ENCODE assay signal across 8 cellular contexts in genomic region chr17:50397111-50397918, GRCh38. TPM values are rescaled to one million over a fixed set of nuclear protein-coding genes. Genes with fewer than 3 reads are reported as not detected.
DNase-seq lines count a peak whose midpoint lies in the region; ATAC-seq and TF ChIP-seq lines count a peak whose summit lies in the region.

Gene LRRC59 (minus strand): TSS chr17:50397523. CDS start chr17:50397317, 206 bp downstream.

- H3K27ac ChIP-seq in CD4-positive, alpha-beta T cell (ENCODE audit: low read depth, low read length), result peak within 1 kb of the TSS; percentile 60
- peak within 1 kb of the TSS; percentile 88 for H3K27ac ChIP-seq in lower lobe of right lung

- peaks cover 29% of the 10 kb centered on the region for H3K36me3 ChIP-seq in lower lobe of right lung

- peak within 1 kb of the TSS; percentile 81 for H3K4me3 ChIP-seq in lower lobe of right lung

- no peaks in the 10 kb centered on the region for H3K9me3 Mint-ChIP-seq in CD4-positive, alpha-beta T cell
- H3K9me3 Mint-ChIP-seq in activated CD8-positive, alpha-beta T cell treated with anti-CD3 and anti-CD28 coated beads for 36 hours, result peaks cover 3% of the 10 kb centered on the region

- peaks cover 45% of the 10 kb centered on the region for H3K4me1 Mint-ChIP-seq in CD4-positive, alpha-beta T cell (ENCODE audit: low read depth)
- H3K4me1 Mint-ChIP-seq in activated CD8-positive, alpha-beta T cell treated with anti-CD3 and anti-CD28 coated beads for 36 hours (ENCODE audit: low read depth), result peaks cover 30% of the 10 kb centered on the region

- CTCF ChIA-PET in CD4-positive, alpha-beta T cell (lab: Charles Lee), result interaction anchor here (0.6 to 3.1 kb wide), 37 partner anchors 8 to 1205 kb away, joined by 3 to 22 read pairs (median 4); partner anchors contain the start of genes CHAD, COL1A1, LUC7L3 and NME1
- CTCF ChIA-PET in activated CD8-positive, alpha-beta T cell treated with anti-CD3 and anti-CD28 coated beads for 36 hours (lab: Charles Lee), result interaction anchor here (0.6 to 5.2 kb wide), 46 partner anchors 9 to 767 kb away, joined by 3 to 74 read pairs (median 5); partner anchors contain the start of genes ACSF2, ANKRD40, COL1A1 and EME1

- peak within 1 kb of the TSS; percentile 83 for H3K27ac Mint-ChIP-seq in CD4-positive, alpha-beta T cell
- peak within 1 kb of the TSS; percentile 90 for H3K27ac Mint-ChIP-seq in activated CD8-positive, alpha-beta T cell treated with anti-CD3 and anti-CD28 coated beads for 36 hours

- peaks cover 43% of the 10 kb centered on the region for H3K36me3 Mint-ChIP-seq in CD4-positive, alpha-beta T cell (ENCODE audit: low read depth)
- H3K36me3 Mint-ChIP-seq in activated CD8-positive, alpha-beta T cell treated with anti-CD3 and anti-CD28 coated beads for 36 hours (ENCODE audit: low read depth), result peaks cover 38% of the 10 kb centered on the region

- no peaks in the 10 kb centered on the region for H3K9me3 ChIP-seq in CD4-positive, alpha-beta T cell (ENCODE audit: control insufficient read depth, low read length)
- H3K9me3 ChIP-seq in lower lobe of right lung, result no peaks in the 10 kb centered on the region

- peak; percentile 87 to 96 (median 91) for DNase-seq in CD4-positive, alpha-beta T cell
- DNase-seq in NCI-H82 (lab: John Stamatoyannopoulos, UW) (peak; percentile 89), ecto neural progenitor cell (ENCODE audit: low spot score) (peak; percentile 98), lower lobe of right lung (peak; percentile 94)
- peak; percentile 93 for DNase-seq in activated CD8-positive, alpha-beta T cell treated with anti-CD3 and anti-CD28 coated beads for 36 hours
- peak; percentile 76 to 93 (median 91) for DNase-seq in stimulated activated CD4-positive, alpha-beta T cell treated with anti-CD3 and anti-CD28 coated beads, TNF-alpha, amount 100 ng/mL, for 1 hour (ENCODE audit: low read depth in 3 of 3, low spot score in 1 of 3)

- no peaks in the 10 kb centered on the region for H3K27me3 ChIP-seq in CD4-positive, alpha-beta T cell (ENCODE audit: control insufficient read depth, insufficient read depth, low read length)
- no peaks in the 10 kb centered on the region for H3K27me3 ChIP-seq in lower lobe of right lung (ENCODE audit: low read depth)

- intact Hi-C loops in CD4-positive, alpha-beta T cell (cut with DNase I, micrococcal nuclease), result loop anchor here (1.0 to 5.0 kb wide), 4 partner anchors 24 to 51 kb away; partner anchors contain the start of genes EME1 (in 1 of the 2), MRPL27 (in 1 of the 2) and XYLT2 (in 1 of the 2)
- intact Hi-C loops in activated CD8-positive, alpha-beta T cell treated with anti-CD3 and anti-CD28 coated beads for 36 hours (cut with micrococcal nuclease), result no loop called here
- intact Hi-C loops in lower lobe of right lung (cut with DNase I), result no loop called here

- peak; percentile 99 for TF ChIP-seq CTCF in CD4-positive, alpha-beta T cell (IDR thresholded peaks at IDR 0.05)
- peak; percentile 97 for TF ChIP-seq CTCF in activated CD8-positive, alpha-beta T cell treated with anti-CD3 and anti-CD28 coated beads for 36 hours (IDR thresholded peaks at IDR 0.05)
- TF ChIP-seq CTCF in lower lobe of right lung (IDR thresholded peaks at IDR 0.05), result peak; percentile 98

- ATAC-seq in CD4-positive, alpha-beta T cell (ENCODE audit: poor library complexity), result peak; percentile 99
- ATAC-seq in GM19372 (IDR thresholded peaks at IDR 0.05; ENCODE audit: low read depth, unreplicated experiment) (peak; percentile 96), HG03521 (IDR thresholded peaks at IDR 0.05; ENCODE audit: unreplicated experiment) (peak; percentile 97), lower lobe of right lung (peak; percentile 98 to 100)
- ATAC-seq in activated CD8-positive, alpha-beta T cell treated with anti-CD3 and anti-CD28 coated beads for 36 hours, result peak; percentile 100

- POLR2A ChIA-PET in CD4-positive, alpha-beta T cell (lab: Charles Lee), result interaction anchor here (0.7 to 4.6 kb wide), 21 partner anchors 8 to 609 kb away, joined by 3 to 52 read pairs (median 4); partner anchors contain the start of genes ACSF2, EME1, KAT7 and LUC7L3
- POLR2A ChIA-PET in activated CD8-positive, alpha-beta T cell treated with anti-CD3 and anti-CD28 coated beads for 36 hours (lab: Charles Lee), result interaction anchor here (0.6 to 3.2 kb wide), 21 partner anchors 9 to 82 kb away, joined by 3 to 22 read pairs (median 6); partner anchors contain the start of genes ACSF2, EME1, MRPL27 and RSAD1

- H3K4me3 Mint-ChIP-seq in CD4-positive, alpha-beta T cell, result peak within 1 kb of the TSS; percentile 99
- peak within 1 kb of the TSS; percentile 89 for H3K4me3 Mint-ChIP-seq in activated CD8-positive, alpha-beta T cell treated with anti-CD3 and anti-CD28 coated beads for 36 hours

- no peaks in the 10 kb centered on the region for H3K27me3 Mint-ChIP-seq in CD4-positive, alpha-beta T cell
- no peaks in the 10 kb centered on the region for H3K27me3 Mint-ChIP-seq in activated CD8-positive, alpha-beta T cell treated with anti-CD3 and anti-CD28 coated beads for 36 hours

- H3K4me1 ChIP-seq in lower lobe of right lung, result peaks cover 25% of the 10 kb centered on the region

RNA-seq across cellular contexts. Expression of gene LRRC59, which starts in this region (rescaled TPM):
- total RNA-seq in CD4-positive, alpha-beta T cell, result 10 to 100 TPM; 45.1 to 51.5 TPM
- total RNA-seq in activated CD8-positive, alpha-beta T cell treated with anti-CD3 and anti-CD28 coated beads for 36 hours, result 10 to 100 TPM; 70.6 to 71.0 TPM
- total RNA-seq in lower lobe of right lung, result 55.5 TPM

Comparison
In these comparisons a context has a peak if more than half of its experiments do, and no peak if none do; other contexts are left out.
1. Peak in every context shown above with its lines: DNase-seq, ATAC-seq, H3K4me3 ChIP-seq and H3K27ac ChIP-seq.
2. intact Hi-C loops: an anchor here in CD4-positive, alpha-beta T cell (1.0 to 5.0 kb wide); none called in activated CD8-positive, alpha-beta T cell treated with anti-CD3 and anti-CD28 coated beads for 36 hours and lower lobe of right lung.